Comparison of ENCODE assay signal across 24 cellular contexts in genomic region chr1:172790245-172790644, GRCh38.
DNase-seq lines count a peak whose midpoint lies in the region; ATAC-seq and TF ChIP-seq lines count a peak whose summit lies in the region.
"Had no signal": no experiment of that assay in that cellular context is flagged by ENCODE, and none has a peak within 500 bp of the region (broad histone marks: within the 10 kb centered on the region; RNA-seq: fewer than 3 reads in every experiment).

No MANE protein-coding gene starts in this region.

- H3K4me1 Mint-ChIP-seq in HFFc6 (ENCODE audit: low read depth) (peaks cover 6% of the 10 kb centered on the region; the same call in 1 of the 2 replicates), endothelial cell (ENCODE audit: unreplicated experiment) (no peaks in the 10 kb centered on the region), immature natural killer cell (peaks cover 18 to 26% of the 10 kb centered on the region in 2 donors)
- peaks cover 6% of the 10 kb centered on the region for H3K4me1 Mint-ChIP-seq in stimulated activated memory B cell treated with anti-CD40 and anti-IgM and Interleukin-4, amounts not matched to agents 10 μg/mL and 1 μg/mL and 100 μg/mL, for 72 hours

- peak; percentile 33 for DNase-seq in HFFc6
- peak; percentile 32 for DNase-seq in adipocyte (ENCODE audit: low read depth)
- peak; percentile 8 for DNase-seq in fibroblast of peridontal ligament (ENCODE audit: extremely low read depth)
- no peak for DNase-seq in NAMALWA (ENCODE audit: low spot score)
- DNase-seq in endothelial cell (ENCODE audit: low spot score), result no peak
- DNase-seq in immature natural killer cell, result no peak
- DNase-seq: BE2C; CD8-positive, alpha-beta memory T cell; DMS 273 treated with DMSO at 0.1 percent for 48 hours; DMS79; GF-D8; GM23248; H9; KG1; NCI-H1048; NCI-H1417; NCI-H1694; NCI-H2029 treated with DMSO at 0.1 percent for 48 hours; NCI-H446 treated with DMSO at 0.1 percent for 48 hours; NCI-H526; NCI-H82; SHP77 had no signal

- no peaks in the 10 kb centered on the region for H3K27me3 ChIP-seq in adipocyte (replicated peaks; ENCODE audit: control insufficient read depth, insufficient read depth, low read length)
- H3K27me3 ChIP-seq: BE2C had no signal

- H3K9me3 ChIP-seq in adipocyte (ENCODE audit: control insufficient read depth, low read length), result no peaks in the 10 kb centered on the region
- H3K9me3 ChIP-seq: BE2C had no signal

- H3K4me3 ChIP-seq in adipocyte (ENCODE audit: low read length), result no peak overlapping the region
- H3K4me3 ChIP-seq: GM23248 had no signal

- no peak overlapping the region for H3K9ac ChIP-seq in adipocyte (ENCODE audit: low read length)
- H3K9ac ChIP-seq: GM23248 had no signal

- H3K36me3 Mint-ChIP-seq in HFFc6 (ENCODE audit: low read depth) (no peaks in the 10 kb centered on the region), endothelial cell (ENCODE audit: low read depth, unreplicated experiment) (no peaks in the 10 kb centered on the region), immature natural killer cell (no peaks in the 10 kb centered on the region)
- H3K36me3 Mint-ChIP-seq in stimulated activated memory B cell treated with anti-CD40 and anti-IgM and Interleukin-4, amounts not matched to agents 10 μg/mL and 1 μg/mL and 100 μg/mL, for 72 hours, result no peaks in the 10 kb centered on the region
- H3K36me3 Mint-ChIP-seq: CD14-positive monocyte; CD8-positive, alpha-beta memory T cell had no signal

- no peak for ATAC-seq in stimulated activated memory B cell treated with anti-CD40 and anti-IgM and Interleukin-4, amounts not matched to agents 10 μg/mL and 1 μg/mL and 100 μg/mL, for 72 hours

- H3K4me3 Mint-ChIP-seq in HFFc6 (no peak overlapping the region), endothelial cell (ENCODE audit: unreplicated experiment) (no peak overlapping the region), immature natural killer cell (no peak overlapping the region)
- H3K4me3 Mint-ChIP-seq in stimulated activated memory B cell treated with anti-CD40 and anti-IgM and Interleukin-4, amounts not matched to agents 10 μg/mL and 1 μg/mL and 100 μg/mL, for 72 hours, result no peak overlapping the region
- H3K4me3 Mint-ChIP-seq: CD14-positive monocyte; CD8-positive, alpha-beta memory T cell; H9 had no signal

- H3K36me3 ChIP-seq in adipocyte (ENCODE audit: control insufficient read depth, insufficient read depth, low read length, severe bottlenecking), result no peaks in the 10 kb centered on the region
- H3K36me3 ChIP-seq: BE2C had no signal

- peaks cover 14% of the 10 kb centered on the region for H3K27me3 Mint-ChIP-seq in HFFc6 (ENCODE audit: insufficient read depth)
- H3K27me3 Mint-ChIP-seq in stimulated activated memory B cell treated with anti-CD40 and anti-IgM and Interleukin-4, amounts not matched to agents 10 μg/mL and 1 μg/mL and 100 μg/mL, for 72 hours, result no peaks in the 10 kb centered on the region
- no peaks in the 10 kb centered on the region for H3K27me3 Mint-ChIP-seq in endothelial cell (ENCODE audit: unreplicated experiment)
- peaks cover 0 to 3% (median 3%) of the 10 kb centered on the region in 3 donors for H3K27me3 Mint-ChIP-seq in immature natural killer cell (ENCODE audit: low read depth in 3 of 3)

- H3K27ac Mint-ChIP-seq in HFFc6 (no peak overlapping the region), endothelial cell (ENCODE audit: unreplicated experiment) (no peak overlapping the region), immature natural killer cell (peak overlapping the region in 1 of 6 donors; percentile 24)
- peak overlapping the region; percentile 10 for H3K27ac Mint-ChIP-seq in stimulated activated memory B cell treated with anti-CD40 and anti-IgM and Interleukin-4, amounts not matched to agents 10 μg/mL and 1 μg/mL and 100 μg/mL, for 72 hours
- H3K27ac Mint-ChIP-seq: H9 had no signal

- H3K9me3 Mint-ChIP-seq in HFFc6, result no peaks in the 10 kb centered on the region
- no peaks in the 10 kb centered on the region for H3K9me3 Mint-ChIP-seq in stimulated activated memory B cell treated with anti-CD40 and anti-IgM and Interleukin-4, amounts not matched to agents 10 μg/mL and 1 μg/mL and 100 μg/mL, for 72 hours
- H3K9me3 Mint-ChIP-seq in endothelial cell (ENCODE audit: unreplicated experiment), result no peaks in the 10 kb centered on the region
- H3K9me3 Mint-ChIP-seq in immature natural killer cell, result peaks cover 0 to 1% (median 0%) of the 10 kb centered on the region in 6 donors
- H3K9me3 Mint-ChIP-seq: CD8-positive, alpha-beta memory T cell had no signal

- TF ChIP-seq CTCF in HFFc6 (IDR thresholded peaks at IDR 0.05), result no peak
- no peak for TF ChIP-seq CTCF in endothelial cell (IDR thresholded peaks at IDR 0.05; ENCODE audit: unreplicated experiment)

- H3K4me1 ChIP-seq in adipocyte (ENCODE audit: control insufficient read depth, insufficient read depth, low read length), result no peaks in the 10 kb centered on the region
- H3K4me1 ChIP-seq: BE2C had no signal

Comparison
In these comparisons a context has a peak if more than half of its experiments do, and no peak if none do; other contexts are left out.
1. DNase-seq: peak in HFFc6 (single experiment), adipocyte (single experiment) and fibroblast of peridontal ligament (single experiment); none in NAMALWA (single experiment), endothelial cell (single experiment) and immature natural killer cell (0 of 3).